15 cellular contexts compared by ENCODE assay signal in the genomic region with DNA sequence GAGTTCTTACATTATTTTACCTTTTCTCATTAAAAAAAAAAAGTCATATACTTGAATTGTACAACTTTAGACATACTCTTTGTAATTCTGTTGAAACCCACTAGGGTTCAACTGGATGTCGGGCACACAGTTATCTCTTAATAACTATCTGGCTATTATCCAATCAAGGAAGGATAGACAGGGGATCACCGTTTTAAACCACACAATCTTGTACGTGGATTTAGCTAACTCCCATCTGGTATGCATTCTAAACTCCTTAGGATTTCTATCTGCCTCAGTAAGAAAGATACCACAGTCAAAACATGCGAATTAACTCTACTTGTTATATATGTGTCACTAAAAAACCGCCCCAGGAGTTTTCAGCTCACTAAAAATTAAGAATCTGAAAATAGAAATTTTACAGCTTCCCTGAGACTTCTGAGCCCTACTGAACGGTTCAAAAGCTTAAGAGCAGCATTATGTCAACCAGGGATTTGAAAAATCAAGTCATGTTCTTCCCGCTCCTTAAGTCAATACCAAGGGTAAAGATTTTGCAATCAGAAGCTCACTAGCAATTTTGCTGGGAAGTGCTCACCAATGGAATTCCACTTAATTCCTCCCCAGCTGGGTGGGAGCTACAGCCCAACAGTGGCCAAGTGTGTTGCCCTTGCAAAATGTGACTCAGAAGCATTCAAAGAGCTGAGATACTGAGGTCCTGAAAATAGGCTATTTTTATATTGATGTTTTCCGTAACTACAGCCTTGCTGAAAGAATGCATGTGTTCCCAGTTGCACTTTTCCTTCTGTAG.
DNase-seq lines count a peak whose midpoint lies in the region; ATAC-seq and TF ChIP-seq lines count a peak whose summit lies in the region.
"Had no signal": no experiment of that assay in that cellular context is flagged by ENCODE, and none has a peak within 500 bp of the region (broad histone marks: within the 10 kb centered on the region; RNA-seq: fewer than 3 reads in every experiment).

No MANE protein-coding gene starts in this region.

- 71 to 73% methylated on average over 8 of the region's 8 CpGs for WGBS in heart right ventricle, 2 donors

- H3K27me3 ChIP-seq in heart right ventricle: no peaks in the 10 kb centered on the region

- H3K9me3 ChIP-seq in heart right ventricle (peaks cover 0 to 13% (median 0%) of the 10 kb centered on the region in 11 donors), T-helper 17 cell (ENCODE audit: control insufficient read depth, low read length, poor library complexity, severe bottlenecking) (no peaks in the 10 kb centered on the region)

- peaks cover 5% of the 10 kb centered on the region for H3K9me3 Mint-ChIP-seq in activated CD8-positive, alpha-beta T cell treated with anti-CD3 and anti-CD28 coated beads, Interleukin-2, amount 10 ng/mL, durations not matched to agents 7 days and 5 days (ENCODE audit: insufficient read depth)
- H3K9me3 Mint-ChIP-seq: WTC11 had no signal

- no peaks in the 10 kb centered on the region for H3K4me1 Mint-ChIP-seq in T-helper 17 cell
- H3K4me1 Mint-ChIP-seq in activated CD8-positive, alpha-beta T cell treated with anti-CD3 and anti-CD28 coated beads, Interleukin-2, amount 10 ng/mL, durations not matched to agents 7 days and 5 days (ENCODE audit: low read depth): no peaks in the 10 kb centered on the region
- H3K4me1 Mint-ChIP-seq: stimulated activated naive B cell treated with anti-CD40 and anti-IgM and Interleukin-4, amounts not matched to agents 10 μg/mL and 1 μg/mL and 100 μg/mL, for 72 hours; WTC11 had no signal

- H3K27me3 Mint-ChIP-seq in T-helper 17 cell: peaks cover 21% of the 10 kb centered on the region
- no peaks in the 10 kb centered on the region for H3K27me3 Mint-ChIP-seq in activated CD8-positive, alpha-beta T cell treated with anti-CD3 and anti-CD28 coated beads, Interleukin-2, amount 10 ng/mL, durations not matched to agents 7 days and 5 days (ENCODE audit: low read depth)

- peak overlapping the region in 1 of 10 donors; percentile 28 for H3K27ac ChIP-seq in heart right ventricle
- H3K27ac ChIP-seq: C4-2B had no signal

- no peaks in the 10 kb centered on the region for H3K36me3 ChIP-seq in heart right ventricle

- H3K4me1 ChIP-seq in heart right ventricle: peaks cover 0 to 12% (median 4%) of the 10 kb centered on the region in 9 donors

- no peak overlapping the region for H3K27ac Mint-ChIP-seq in T-helper 17 cell
- H3K27ac Mint-ChIP-seq in activated CD8-positive, alpha-beta T cell treated with anti-CD3 and anti-CD28 coated beads, Interleukin-2, amount 10 ng/mL, durations not matched to agents 7 days and 5 days: no peak overlapping the region
- H3K27ac Mint-ChIP-seq: stimulated activated naive B cell treated with anti-CD40 and anti-IgM and Interleukin-4, amounts not matched to agents 10 μg/mL and 1 μg/mL and 100 μg/mL, for 72 hours; WTC11 had no signal

- POLR2A ChIA-PET in activated CD8-positive, alpha-beta T cell treated with anti-CD3 and anti-CD28 coated beads, Interleukin-2, amount 10 ng/mL, durations not matched to agents 7 days and 5 days (lab: Charles Lee): no interaction called here

- H3K4me3 Mint-ChIP-seq in T-helper 17 cell: no peak overlapping the region
- no peak overlapping the region for H3K4me3 Mint-ChIP-seq in activated CD8-positive, alpha-beta T cell treated with anti-CD3 and anti-CD28 coated beads, Interleukin-2, amount 10 ng/mL, durations not matched to agents 7 days and 5 days
- H3K4me3 Mint-ChIP-seq: stimulated activated naive B cell treated with anti-CD40 and anti-IgM and Interleukin-4, amounts not matched to agents 10 μg/mL and 1 μg/mL and 100 μg/mL, for 72 hours; WTC11 had no signal

- DNase-seq in AG10803 (ENCODE audit: low read depth) (peak; percentile 98), amniotic stem cell (lab: John Stamatoyannopoulos, UW) (peak; percentile 35), heart right ventricle (no peak), posterior vena cava (ENCODE audit: low spot score) (peak; percentile 85), T-helper 17 cell (no peak), NCI-H2196 treated with DMSO at 0.1 percent for 48 hours (lab: John Stamatoyannopoulos, UW; ENCODE audit: unreplicated experiment) (no peak), G401 (ENCODE audit: low spot score) (no peak)
- DNase-seq in activated CD8-positive, alpha-beta T cell treated with anti-CD3 and anti-CD28 coated beads, Interleukin-2, amount 10 ng/mL, durations not matched to agents 7 days and 5 days: no peak
- DNase-seq: activated T-cell treated with anti-CD3 and anti-CD28 coated beads, Interleukin-2, amount 50 U/mL, for 48 hours; cerebellar nuclear complex; H7; Karpas-422; stimulated activated naive B cell treated with anti-CD40 and anti-IgM and Interleukin-4, amounts not matched to agents 10 μg/mL and 1 μg/mL and 100 μg/mL, for 72 hours had no signal

- in situ Hi-C loops in G401 (cut with HindIII; ENCODE audit: low sequenced_read_pairs): no loop called here

- no peaks in the 10 kb centered on the region for H3K36me3 Mint-ChIP-seq in T-helper 17 cell (ENCODE audit: low read depth)
- H3K36me3 Mint-ChIP-seq in activated CD8-positive, alpha-beta T cell treated with anti-CD3 and anti-CD28 coated beads, Interleukin-2, amount 10 ng/mL, durations not matched to agents 7 days and 5 days (ENCODE audit: low read depth): no peaks in the 10 kb centered on the region
- H3K36me3 Mint-ChIP-seq: stimulated activated naive B cell treated with anti-CD40 and anti-IgM and Interleukin-4, amounts not matched to agents 10 μg/mL and 1 μg/mL and 100 μg/mL, for 72 hours; WTC11 had no signal

- TF ChIP-seq CTCF in AG10803 (conservative IDR thresholded peaks at IDR 0.05; ENCODE audit: low read length) (no peak), heart right ventricle (IDR thresholded peaks at IDR 0.05) (no peak)

- H3K4me3 ChIP-seq in AG10803 (ENCODE audit: low read length): no peak overlapping the region
- H3K4me3 ChIP-seq in heart right ventricle: no peak overlapping the region

- ATAC-seq in heart right ventricle: peak in 7 of 8 donors; percentile 28 to 94 (median 53)
- no peak for ATAC-seq in T-helper 17 cell
- ATAC-seq in activated CD8-positive, alpha-beta T cell treated with anti-CD3 and anti-CD28 coated beads, Interleukin-2, amount 10 ng/mL, durations not matched to agents 7 days and 5 days: no peak
- ATAC-seq: stimulated activated naive B cell treated with anti-CD40 and anti-IgM and Interleukin-4, amounts not matched to agents 10 μg/mL and 1 μg/mL and 100 μg/mL, for 72 hours; WTC11 had no signal

- CTCF ChIA-PET in activated CD8-positive, alpha-beta T cell treated with anti-CD3 and anti-CD28 coated beads, Interleukin-2, amount 10 ng/mL, durations not matched to agents 7 days and 5 days (lab: Charles Lee): no interaction called here

- intact Hi-C loops in heart right ventricle (cut with DNase I): no loop called here
- intact Hi-C loops in posterior vena cava (cut with DNase I): no loop called here

Comparison
In these comparisons a context has a peak if more than half of its experiments do, and no peak if none do; other contexts are left out.
1. DNase-seq: peak in AG10803 (single experiment), amniotic stem cell (single experiment) and posterior vena cava (single experiment); none in heart right ventricle (0 of 2), T-helper 17 cell (0 of 3), NCI-H2196 treated with DMSO at 0.1 percent for 48 hours (single experiment), activated CD8-positive, alpha-beta T cell treated with anti-CD3 and anti-CD28 coated beads, Interleukin-2, amount 10 ng/mL, durations not matched to agents 7 days and 5 days (single experiment) and G401 (single experiment).
2. ATAC-seq: peak in heart right ventricle (7 of 8); none in T-helper 17 cell (single experiment) and activated CD8-positive, alpha-beta T cell treated with anti-CD3 and anti-CD28 coated beads, Interleukin-2, amount 10 ng/mL, durations not matched to agents 7 days and 5 days (single experiment).